Comparison of ENCODE assay signal across 19 cellular contexts in the genomic region with DNA sequence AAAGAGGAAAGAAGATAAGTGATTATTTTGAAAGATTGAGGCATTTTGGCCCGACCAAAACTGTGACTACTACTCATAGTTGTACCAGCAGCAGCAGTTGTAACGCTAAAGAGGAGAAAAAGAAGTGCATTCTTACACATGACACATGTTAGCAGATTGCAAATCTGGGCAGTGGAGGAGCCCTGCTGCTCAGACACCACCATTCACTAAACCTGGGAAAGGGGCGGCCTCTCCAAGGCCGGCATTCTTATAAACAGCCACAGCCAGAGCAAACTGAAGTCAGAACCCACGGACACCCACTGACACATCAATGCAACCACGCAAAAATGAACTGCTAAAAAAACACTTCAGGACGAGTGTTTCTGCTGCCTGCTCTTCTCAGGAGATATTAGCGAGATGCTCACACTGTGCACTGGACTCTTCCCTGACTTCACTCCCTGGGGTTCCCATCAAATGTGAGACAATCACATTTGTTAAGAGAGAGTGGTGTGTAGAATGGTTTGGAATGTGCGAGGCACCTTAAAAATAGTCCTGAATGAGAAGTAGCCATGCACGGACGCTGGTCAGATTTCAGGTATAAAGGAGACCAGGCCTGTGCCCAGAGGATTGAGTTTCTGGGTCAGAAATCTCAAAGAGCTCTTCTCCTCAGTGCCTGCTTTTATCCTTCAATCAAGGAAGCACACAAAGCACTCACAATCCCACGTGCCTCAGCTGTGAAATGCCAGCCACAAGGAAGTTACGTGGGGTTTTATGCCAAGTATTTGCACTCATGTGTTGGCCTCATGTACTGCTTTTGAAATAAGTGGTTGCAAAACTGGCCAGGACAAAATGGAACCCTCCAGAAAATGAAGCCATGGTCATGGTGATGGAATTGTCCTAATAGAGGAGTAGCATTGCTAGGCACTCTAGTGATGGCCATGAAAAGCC.
DNase-seq lines count a peak whose midpoint lies in the region; FAIRE-seq and TF ChIP-seq lines count a peak whose summit lies in the region.
"Had no signal": no experiment of that assay in that cellular context is flagged by ENCODE, and none has a peak within 500 bp of the region (broad histone marks: within the 10 kb centered on the region; RNA-seq: fewer than 3 reads in every experiment).

No MANE protein-coding gene starts in this region.

- H3K56ac ChIP-seq in H1 (replicated peaks; ENCODE audit: insufficient read length, low read depth, low read length): no peak overlapping the region

- no peak overlapping the region for H2BK15ac ChIP-seq in H1 (ENCODE audit: low read length)

- no peak overlapping the region for H3K27ac ChIP-seq in H1 (ENCODE audit: low read depth, low read length)
- no peak overlapping the region for H3K27ac ChIP-seq in thyroid gland
- H3K27ac ChIP-seq: heart left ventricle, SK-N-MC, VCaP had no signal

- H2BK5ac ChIP-seq in H1 (ENCODE audit: low read depth, low read length): no peak overlapping the region

- H3K36me3 ChIP-seq in H1 (ENCODE audit: control insufficient read depth in 2 of 4, insufficient read depth in 4 of 4, low read length in 3 of 4): peaks cover 5 to 48% (median 17%) of the 10 kb centered on the region in 4 experiments; a peak in 6 of 8 replicates
- no peaks in the 10 kb centered on the region for H3K36me3 ChIP-seq in thyroid gland

- H3K27me3 ChIP-seq in H1 (replicated peaks in 1 of 4; ENCODE audit: control insufficient read depth in 3 of 4, extremely low read depth in 1 of 4, insufficient read depth in 3 of 4, low read length in 3 of 4) (no peaks in the 10 kb centered on the region), thyroid gland (no peaks in the 10 kb centered on the region)
- H3K27me3 ChIP-seq: heart left ventricle had no signal

- H4K8ac ChIP-seq in H1 (ENCODE audit: extremely low read depth, insufficient read depth, low read length): no peak overlapping the region

- no peak overlapping the region for H2BK120ac ChIP-seq in H1 (replicated peaks; ENCODE audit: low read depth, low read length)

- H4K20me1 ChIP-seq in H1 (replicated peaks in 1 of 2; ENCODE audit: control insufficient read depth in 1 of 2, insufficient read depth in 2 of 2, low read length in 2 of 2): no peaks in the 10 kb centered on the region

- H3K9ac ChIP-seq in H1 (replicated peaks in 1 of 4; ENCODE audit: extremely low read depth in 1 of 4, low read depth in 3 of 4, low read length in 3 of 4): no peak overlapping the region

- WGBS in H1 (ENCODE audit: extremely low coverage in 1 of 2, insufficient coverage in 1 of 2, insufficient read length in 1 of 2, insufficient replicate concordance in 2 of 2, low coverage in 1 of 2, low lambda C conversion rate in 2 of 2, missing lambda C conversion rate in 1 of 2), 2 experiments: 83% methylated on average over 13 of the region's 13 CpGs; no CpG with 5 or more reads in 1 of the 2 experiments
- 42 to 45% methylated on average over 13 of the region's 13 CpGs for WGBS in thyroid gland, 2 donors

- H3K9me3 ChIP-seq in H1 (ENCODE audit: insufficient read depth in 2 of 2, low read depth in 1 of 2, low read length in 1 of 2): no peaks in the 10 kb centered on the region
- no peaks in the 10 kb centered on the region for H3K9me3 ChIP-seq in thyroid gland
- H3K9me3 ChIP-seq: heart left ventricle had no signal

- no peak overlapping the region for H3K4ac ChIP-seq in H1 (replicated peaks; ENCODE audit: insufficient read length, low read depth, low read length)

- no peaks in the 10 kb centered on the region for H3K79me2 ChIP-seq in H1 (ENCODE audit: control insufficient read depth in 1 of 2, insufficient read depth in 2 of 2, low read length in 2 of 2)

- no peak overlapping the region for H3K4me2 ChIP-seq in H1 (ENCODE audit: insufficient read depth in 1 of 2, low read depth in 2 of 2, low read length in 2 of 2)

- H3K23ac ChIP-seq in H1 (ENCODE audit: insufficient read length): no peak overlapping the region

- no peak overlapping the region for H2BK12ac ChIP-seq in H1 (ENCODE audit: low read depth, low read length)

- no peak for TF ChIP-seq EP300 in H1 (IDR thresholded peaks at IDR 0.05; ENCODE audit: borderline replicate concordance in 1 of 2, low read depth in 2 of 2, low read length in 2 of 2)

- H3K27ac Mint-ChIP-seq in HFFc6: peak overlapping the region; percentile 22
- H3K27ac Mint-ChIP-seq: activated CD8-positive, alpha-beta T cell treated with anti-CD3 and anti-CD28 coated beads, Interleukin-2, amount 10 ng/mL, durations not matched to agents 7 days and 5 days had no signal

- POLR2A ChIA-PET in H1 (lab: Charles Lee; ENCODE audit: partially characterized antibody): no interaction called here

- CTCF ChIA-PET in H1 (lab: Charles Lee; ENCODE audit: partially characterized antibody): interaction anchor here (0.6 to 6.3 kb wide), 6 partner anchors 10 to 358 kb away, joined by 4 to 32 read pairs (median 7); no protein-coding TSS in a partner anchor

- no peaks in the 10 kb centered on the region for H3K79me1 ChIP-seq in H1 (ENCODE audit: low read depth, low read length)

- TF ChIP-seq CTCF in HFFc6 (IDR thresholded peaks at IDR 0.05): no peak
- no peak for TF ChIP-seq CTCF in H1 (IDR thresholded peaks at IDR 0.05; ENCODE audit: control extremely low read depth in 1 of 3, insufficient read depth in 1 of 3, low read depth in 1 of 3, low read length in 3 of 3)
- no peak for TF ChIP-seq CTCF in thyroid gland (IDR thresholded peaks at IDR 0.05)

- no peak overlapping the region for H3K4me3 ChIP-seq in H1 (ENCODE audit: extremely low read depth in 1 of 4, insufficient read depth in 2 of 4, low read depth in 3 of 4, low read length in 4 of 4)
- H3K4me3 ChIP-seq in thyroid gland (replicated peaks in 1 of 3): no peak overlapping the region
- H3K4me3 ChIP-seq: heart left ventricle, SK-N-MC had no signal

- no peaks in the 10 kb centered on the region for H3K9me3 Mint-ChIP-seq in HFFc6
- H3K9me3 Mint-ChIP-seq: activated T-cell treated with anti-CD3 and anti-CD28 coated beads, Interleukin-2, amount 50 U/mL, for 4 hours had no signal

- no peak overlapping the region for H4K5ac ChIP-seq in H1 (ENCODE audit: insufficient read length, low read depth, low read length)

- no peak overlapping the region for H2AFZ ChIP-seq in H1 (ENCODE audit: low read length)

- no peak for TF ChIP-seq POLR2A in H1 (IDR thresholded peaks at IDR 0.05; ENCODE audit: control extremely low read depth in 1 of 2, low read depth in 2 of 2, low read length in 2 of 2)
- no peak for TF ChIP-seq POLR2A in thyroid gland (IDR thresholded peaks at IDR 0.05)

- no peak for TF ChIP-seq RAD21 in H1 (IDR thresholded peaks at IDR 0.05 in 1 of 2, conservative IDR thresholded peaks at IDR 0.05 in 1 of 2; ENCODE audit: low read depth in 2 of 2, low read length in 2 of 2)

- H2AK5ac ChIP-seq in H1 (ENCODE audit: low read depth, low read length): 0 out of 2 replicates have a peak overlapping the region, but pooled peaks have one; percentile 40

- H3K4me1 Mint-ChIP-seq in HFFc6 (ENCODE audit: low read depth): peaks cover 42% of the 10 kb centered on the region

- H3K4me1 ChIP-seq in H1 (replicated peaks in 1 of 4; ENCODE audit: control insufficient read depth in 3 of 4, insufficient read depth in 4 of 4, low read length in 3 of 4): peaks cover under 1 to 14% (median 8%) of the 10 kb centered on the region in 4 experiments; a peak in 5 of 7 replicates
- peaks cover 7 to 10% of the 10 kb centered on the region in 2 donors for H3K4me1 ChIP-seq in thyroid gland

- FAIRE-seq in H1 (lab: Jason Lieb, UNC): no peak
- FAIRE-seq: H54 had no signal

- peaks cover 5% of the 10 kb centered on the region for H3K27me3 Mint-ChIP-seq in HFFc6 (ENCODE audit: insufficient read depth)

- intact Hi-C loops in thyroid gland (cut with DNase I): no loop called here

- H3K36me3 Mint-ChIP-seq in HFFc6 (ENCODE audit: low read depth): peaks cover 71% of the 10 kb centered on the region

- H3K23me2 ChIP-seq in H1 (ENCODE audit: low read depth, low read length): no peaks in the 10 kb centered on the region

- DNase-seq in HFFc6: no peak
- DNase-seq in H1 (ENCODE audit: low read depth in 1 of 2, low spot score in 2 of 2): no peak
- peak; percentile 30 for DNase-seq in myocyte (ENCODE audit: low read depth)
- DNase-seq in thyroid gland: peak; percentile 65 to 74
- no peak for DNase-seq in activated CD4-positive, alpha-beta T cell treated with anti-CD3 and anti-CD28 coated beads for 4 hours
- no peak for DNase-seq in activated CD4-positive, CD25-positive, alpha-beta regulatory T cell treated with anti-CD3 and anti-CD28 coated beads, Interleukin-2, amount 50 U/mL, for 72 hours
- DNase-seq in dedifferentiated amniotic fluid mesenchymal stem cell (ENCODE audit: extremely low spot score): no peak
- DNase-seq: activated CD8-positive, alpha-beta T cell treated with anti-CD3 and anti-CD28 coated beads, Interleukin-2, amount 10 ng/mL, durations not matched to agents 7 days and 5 days; activated naive CD4-positive, alpha-beta T cell treated with Interleukin-2 at 50 U/mL for 16 hours; activated T-cell treated with anti-CD3 and anti-CD28 coated beads, Interleukin-2, amount 50 U/mL, for 4 hours; heart left ventricle; left ventricle myocardium superior; NCI-H1092 treated with DMSO at 0.1 percent for 48 hours; NK-92 treated with Interleukin-12 subunit alpha and Interleukin-12 subunit beta, amount 100 ng/mL, for 24 hours; occipital lobe; right cardiac atrium had no signal

- no peak overlapping the region for H2BK20ac ChIP-seq in H1 (ENCODE audit: low read length)

- H3K14ac ChIP-seq in H1 (ENCODE audit: insufficient read length): no peak overlapping the region

- no peak overlapping the region for H3K4me3 Mint-ChIP-seq in HFFc6
- H3K4me3 Mint-ChIP-seq: activated CD8-positive, alpha-beta T cell treated with anti-CD3 and anti-CD28 coated beads, Interleukin-2, amount 10 ng/mL, durations not matched to agents 7 days and 5 days; activated T-cell treated with anti-CD3 and anti-CD28 coated beads, Interleukin-2, amount 50 U/mL, for 4 hours had no signal

- H3K18ac ChIP-seq in H1 (ENCODE audit: extremely low read depth, low read length): no peak overlapping the region; the same call in 1 of the 2 replicates

- H4K91ac ChIP-seq in H1 (replicated peaks; ENCODE audit: insufficient read length, low read length): no peak overlapping the region

TF ChIP-seq in H1, 55 proteins besides CTCF, POLR2A, EP300 and RAD21:
- TF ChIP-seq CBX5 (IDR thresholded peaks at IDR 0.05; ENCODE audit: low read depth, low read length) (no peak), BCL11A (IDR thresholded peaks at IDR 0.05; ENCODE audit: low read depth in 2 of 2, low read length in 2 of 2) (no peak), CBX8 (IDR thresholded peaks at IDR 0.05; ENCODE audit: borderline replicate concordance, low read depth, low read length) (no peak), RNF2 (IDR thresholded peaks at IDR 0.05; ENCODE audit: borderline replicate concordance, low read depth, low read length, missing control alignments, poor library complexity, severe bottlenecking) (no peak)

Comparison
In these comparisons a context has a peak if more than half of its experiments do, and no peak if none do; other contexts are left out.
1. DNase-seq: peak in myocyte (single experiment) and thyroid gland (2 of 2); none in HFFc6 (single experiment), H1 (0 of 2), activated CD4-positive, alpha-beta T cell treated with anti-CD3 and anti-CD28 coated beads for 4 hours (0 of 2), activated CD4-positive, CD25-positive, alpha-beta regulatory T cell treated with anti-CD3 and anti-CD28 coated beads, Interleukin-2, amount 50 U/mL, for 72 hours (single experiment) and dedifferentiated amniotic fluid mesenchymal stem cell (single experiment).